In genomic region chr19:12789098-12789903, GRCh38 we compare ENCODE assay signal across 8 cellular contexts. TPM values are rescaled to one million over a fixed set of nuclear protein-coding genes. Genes with fewer than 3 reads are reported as not detected.
DNase-seq lines count a peak whose midpoint lies in the region; TF ChIP-seq lines count a peak whose summit lies in the region.

No MANE protein-coding gene starts in this region.

- H3K36me3 ChIP-seq in Peyer's patch (no peaks in the 10 kb centered on the region), endocrine pancreas (ENCODE audit: control insufficient read depth, insufficient read depth, low read length) (no peaks in the 10 kb centered on the region)

- H3K9me3 ChIP-seq in Peyer's patch (no peaks in the 10 kb centered on the region), endocrine pancreas (ENCODE audit: control insufficient read depth, low read length) (no peaks in the 10 kb centered on the region)

- DNase-seq in activated gamma-delta T cell treated with Interleukin-2 at 50 U/mL for 16 hours (peak; percentile 20), activated gamma-delta T cell (lab: John Stamatoyannopoulos, UW) (no peak), Peyer's patch (peak in 1 of 3 donors; percentile 95), nephron progenitor cell (no peak), NCI-H187 treated with DMSO at 0.1 percent for 48 hours (lab: John Stamatoyannopoulos, UW) (no peak), SKM-1 (lab: John Stamatoyannopoulos, UW; ENCODE audit: unreplicated experiment) (no peak), pons (ENCODE audit: low spot score) (no peak)

- no peaks in the 10 kb centered on the region for H3K9me3 Mint-ChIP-seq in nephron progenitor cell

- peaks cover 39% of the 10 kb centered on the region for H3K4me1 Mint-ChIP-seq in nephron progenitor cell

- peak overlapping the region; percentile 97 for H3K27ac Mint-ChIP-seq in nephron progenitor cell

- H3K4me1 ChIP-seq in Peyer's patch (peaks cover 13 to 48% (median 31%) of the 10 kb centered on the region in 4 donors), endocrine pancreas (ENCODE audit: control insufficient read depth, insufficient read depth, low read length) (peaks cover 6% of the 10 kb centered on the region)

- H3K27ac ChIP-seq in Peyer's patch: peak overlapping the region; percentile 97 to 100 (median 100)

- H3K4me3 ChIP-seq in Peyer's patch (peak overlapping the region; percentile 82 to 92 (median 84)), endocrine pancreas (ENCODE audit: control insufficient read depth, insufficient read depth, low read length) (peak overlapping the region; percentile 52)

- H3K27me3 ChIP-seq in Peyer's patch: no peaks in the 10 kb centered on the region
- no peaks in the 10 kb centered on the region for H3K27me3 ChIP-seq in endocrine pancreas (ENCODE audit: control insufficient read depth, insufficient read depth, low read length)

- H3K27me3 Mint-ChIP-seq in nephron progenitor cell (ENCODE audit: low read depth, poor library complexity): peaks cover 4% of the 10 kb centered on the region

- H3K9ac ChIP-seq in endocrine pancreas (ENCODE audit: control insufficient read depth, insufficient read depth, low read length): peak overlapping the region; percentile 42

- no peak for TF ChIP-seq CTCF in Peyer's patch (IDR thresholded peaks at IDR 0.05)
- TF ChIP-seq CTCF in nephron progenitor cell (IDR thresholded peaks at IDR 0.05): no peak

- H3K36me3 Mint-ChIP-seq in nephron progenitor cell (ENCODE audit: low read depth): no peaks in the 10 kb centered on the region

- peak; percentile 66 to 81 for TF ChIP-seq POLR2A in Peyer's patch (IDR thresholded peaks at IDR 0.05)

- H3K4me3 Mint-ChIP-seq in nephron progenitor cell: peak overlapping the region; percentile 81

RNA-seq across cellular contexts. Expression of gene JUNB, which starts 2.0 kb away (rescaled TPM):
- total RNA-seq in Peyer's patch: 100 to 1,000 TPM; 111 to 324 (median 152) TPM

RNA-seq across cellular contexts. Expression of gene PRDX2, which starts 12.3 kb away (rescaled TPM):
- total RNA-seq in Peyer's patch: 100 to 1,000 TPM; 150 to 461 (median 375) TPM

RNA-seq across cellular contexts. Expression of gene THSD8, which starts 12.6 kb away (rescaled TPM):
- not detected for total RNA-seq in Peyer's patch

RNA-seq across cellular contexts. Expression of gene HOOK2, which starts 13.9 kb away (rescaled TPM):
- 100 to 1,000 TPM; 193 to 379 (median 285) TPM for total RNA-seq in Peyer's patch

RNA-seq across cellular contexts. Expression of gene RNASEH2A, which starts 17.1 kb away (rescaled TPM):
- total RNA-seq in Peyer's patch: 10 to 100 TPM in 2 of 4 donors, 1 to 10 TPM in 2; 5.9 to 24.8 (median 9.4) TPM
